ENCODE assay signal across 1 cellular context in genomic region chr3:147419731-147420360, GRCh38.
TF ChIP-seq lines count a peak whose summit lies in the region.

No MANE protein-coding gene starts in this region.

TF ChIP-seq in SK-N-SH, 30 proteins besides CTCF, POLR2A, EP300 and RAD21:
- TF ChIP-seq RFX5 (IDR thresholded peaks at IDR 0.05; ENCODE audit: low read length), result no peak
- no peak for TF ChIP-seq SMC3 (IDR thresholded peaks at IDR 0.05; ENCODE audit: low read depth, low read length)
- no peak for TF ChIP-seq IRF3 (IDR thresholded peaks at IDR 0.05; ENCODE audit: low read depth, low read length)
- TF ChIP-seq SIN3A (IDR thresholded peaks at IDR 0.05; ENCODE audit: borderline replicate concordance, low read depth, low read length), result no peak
- no peak for TF ChIP-seq TEAD4 (IDR thresholded peaks at IDR 0.05; ENCODE audit: borderline replicate concordance, insufficient read depth)
- no peak for TF ChIP-seq TAF1 (IDR thresholded peaks at IDR 0.05; ENCODE audit: borderline replicate concordance, low read depth, low read length)
- TF ChIP-seq USF1 (IDR thresholded peaks at IDR 0.05; ENCODE audit: borderline replicate concordance, low read depth), result no peak
- no peak for TF ChIP-seq NFIC (IDR thresholded peaks at IDR 0.05; ENCODE audit: borderline replicate concordance)
- no peak for TF ChIP-seq MEF2A (IDR thresholded peaks at IDR 0.05; ENCODE audit: borderline replicate concordance, low read depth)
- no peak for TF ChIP-seq YY1 (IDR thresholded peaks at IDR 0.05; ENCODE audit: low read depth)
- no peak for TF ChIP-seq MAX (IDR thresholded peaks at IDR 0.05; ENCODE audit: low read depth)
